10 cellular contexts compared by ENCODE assay signal in genomic region chr15:97745481-97746071, GRCh38.
A peak's percentile ranks its signal among the peaks of the same experiment; 100 is the strongest.
DNase-seq lines count a peak whose midpoint lies in the region; ATAC-seq and TF ChIP-seq lines count a peak whose summit lies in the region.
"Had no signal": no experiment of that assay in that cellular context is flagged by ENCODE, and none has a peak within 500 bp of the region (broad histone marks: within the 10 kb centered on the region; RNA-seq: fewer than 3 reads in every experiment).

No MANE protein-coding gene starts in this region.

- intact Hi-C loops in Calu3 (cut with micrococcal nuclease; ENCODE audit: unreplicated experiment) (loop anchor here (2.0 to 5.0 kb wide), 3 partner anchors 238 to 501 kb away; no protein-coding TSS in a partner anchor), PC-3 (cut with micrococcal nuclease) (no loop called here)

- H3K27me3 Mint-ChIP-seq in Calu3 (ENCODE audit: unreplicated experiment), result no peaks in the 10 kb centered on the region
- no peaks in the 10 kb centered on the region for H3K27me3 Mint-ChIP-seq in endodermal cell (ENCODE audit: insufficient read depth)

- POLR2A ChIA-PET in PC-3 (lab: Charles Lee; ENCODE audit: unreplicated experiment), result no interaction called here

- no peaks in the 10 kb centered on the region for H3F3A ChIP-seq in PC-3 (ENCODE audit: low read length, unreplicated experiment)

- H3K9me3 Mint-ChIP-seq in Calu3 (ENCODE audit: low read depth, unreplicated experiment) (no peaks in the 10 kb centered on the region), endodermal cell (no peaks in the 10 kb centered on the region)
- H3K9me3 Mint-ChIP-seq: T-helper 1 cell treated with Interleukin-12 subunit alpha and Interleukin-12 subunit beta and Interleukin-4 antibody, amounts not matched to agents 30 μg/mL and 1 μg/mL, for 36 hours had no signal

- no peaks in the 10 kb centered on the region for H3K4me1 ChIP-seq in PC-3 (ENCODE audit: insufficient read depth, low read length)
- no peaks in the 10 kb centered on the region for H3K4me1 ChIP-seq in endodermal cell (ENCODE audit: control insufficient read depth, insufficient read depth, low read length)

- 54% methylated on average over 5 to 8 of the region's 8 CpGs for WGBS in endodermal cell (ENCODE audit: insufficient coverage in 1 of 2, insufficient read length in 1 of 2), 2 experiments

- TF ChIP-seq CTCF in Calu3 (IDR thresholded peaks at IDR 0.05; ENCODE audit: unreplicated experiment), result peak; percentile 80
- peak; percentile 58 for TF ChIP-seq CTCF in PC-3 (conservative IDR thresholded peaks at IDR 0.05; ENCODE audit: low read depth, low read length)
- TF ChIP-seq CTCF in endodermal cell (conservative IDR thresholded peaks at IDR 0.05), result peak; percentile 85

- H3K27me3 ChIP-seq in PC-3 (ENCODE audit: low read length) (peaks cover 39% of the 10 kb centered on the region), endodermal cell (ENCODE audit: control insufficient read depth, insufficient read depth, low read length, poor library complexity, severe bottlenecking) (no peaks in the 10 kb centered on the region)

- no peak overlapping the region for H3K4me3 ChIP-seq in PC-3 (ENCODE audit: low read length)
- H3K4me3 ChIP-seq in endodermal cell (ENCODE audit: low read length), result no peak overlapping the region

- H3K36me3 ChIP-seq in PC-3 (ENCODE audit: low read depth, low read length) (no peaks in the 10 kb centered on the region), endodermal cell (ENCODE audit: control insufficient read depth, insufficient read depth, low read length) (no peaks in the 10 kb centered on the region)

- no peak overlapping the region for H3K4me2 ChIP-seq in PC-3 (ENCODE audit: low read length)

- H3K9ac ChIP-seq in PC-3 (ENCODE audit: low read length) (no peak overlapping the region), endodermal cell (ENCODE audit: extremely low read depth, low read length, poor library complexity, severe bottlenecking) (no peak overlapping the region)

- CTCF ChIA-PET in Calu3 (lab: Charles Lee), result interaction anchor here (0.9 kb wide), 1 partner anchor 500 kb away, joined by 6 read pairs; no protein-coding TSS in a partner anchor
- CTCF ChIA-PET in PC-3 (lab: Charles Lee), result no interaction called here

- H3K27ac Mint-ChIP-seq in Calu3 (ENCODE audit: unreplicated experiment), result no peak overlapping the region
- H3K27ac Mint-ChIP-seq in endodermal cell, result no peak overlapping the region
- H3K27ac Mint-ChIP-seq: naive B cell; T-helper 1 cell treated with Interleukin-12 subunit alpha and Interleukin-12 subunit beta and Interleukin-4 antibody, amounts not matched to agents 30 μg/mL and 1 μg/mL, for 36 hours had no signal

- no peak overlapping the region for H2AFZ ChIP-seq in PC-3 (ENCODE audit: low read length)

- no peak overlapping the region for H3K4me3 Mint-ChIP-seq in Calu3 (ENCODE audit: low read depth, unreplicated experiment)
- no peak overlapping the region for H3K4me3 Mint-ChIP-seq in endodermal cell
- H3K4me3 Mint-ChIP-seq: naive B cell; T-helper 1 cell treated with Interleukin-12 subunit alpha and Interleukin-12 subunit beta and Interleukin-4 antibody, amounts not matched to agents 30 μg/mL and 1 μg/mL, for 36 hours had no signal

- no peaks in the 10 kb centered on the region for H3K4me1 Mint-ChIP-seq in Calu3 (ENCODE audit: low read depth, unreplicated experiment)
- no peaks in the 10 kb centered on the region for H3K4me1 Mint-ChIP-seq in endodermal cell
- H3K4me1 Mint-ChIP-seq: naive B cell had no signal

- no peaks in the 10 kb centered on the region for H3K9me2 ChIP-seq in PC-3 (replicated peaks; ENCODE audit: low read length)

- DNase-seq in Calu3 (peak; percentile 80), PC-3 (peak; percentile 38), endodermal cell (peak; percentile 86), NCI-H2107 (lab: John Stamatoyannopoulos, UW) (no peak), occipital lobe (lab: John Stamatoyannopoulos, UW) (no peak)
- peak; percentile 45 for DNase-seq in stimulated activated CD4-positive, alpha-beta T cell treated with anti-CD3 and anti-CD28 coated beads, Interleukin-15, amount 100 ng/mL, for 24 hours
- DNase-seq: naive B cell had no signal

- BruUV-seq in Calu3 (replicated peaks; lab: Mats Ljungman, UMichigan) (no TSS peak), PC-3 (replicated peaks; lab: Mats Ljungman, UMichigan) (no TSS peak)

- no peaks in the 10 kb centered on the region for H4K20me1 ChIP-seq in PC-3 (ENCODE audit: low read length)

- H3K36me3 Mint-ChIP-seq in Calu3 (ENCODE audit: insufficient read depth, unreplicated experiment) (no peaks in the 10 kb centered on the region), endodermal cell (ENCODE audit: low read depth) (no peaks in the 10 kb centered on the region)
- H3K36me3 Mint-ChIP-seq: naive B cell had no signal

- H3K27ac ChIP-seq in PC-3 (ENCODE audit: low read length) (no peak overlapping the region), endodermal cell (ENCODE audit: low read depth, low read length) (no peak overlapping the region)

- H3K9me3 ChIP-seq in PC-3 (ENCODE audit: low read length) (no peaks in the 10 kb centered on the region), endodermal cell (ENCODE audit: control insufficient read depth, low read length) (no peaks in the 10 kb centered on the region)

- no peaks in the 10 kb centered on the region for H3K79me2 ChIP-seq in PC-3 (ENCODE audit: low read length)

- ATAC-seq in GM18870 (IDR thresholded peaks at IDR 0.05; ENCODE audit: unreplicated experiment) (peak; percentile 69), HG03095 (IDR thresholded peaks at IDR 0.05; ENCODE audit: unreplicated experiment) (peak; percentile 95), PC-3 (no peak)

Comparison
In these comparisons a context has a peak if more than half of its experiments do, and no peak if none do; other contexts are left out.
1. DNase-seq: peak in Calu3 (single experiment), PC-3 (single experiment), endodermal cell (single experiment) and stimulated activated CD4-positive, alpha-beta T cell treated with anti-CD3 and anti-CD28 coated beads, Interleukin-15, amount 100 ng/mL, for 24 hours (single experiment); none in NCI-H2107 (single experiment) and occipital lobe (single experiment).
2. Peak in every context shown above with its lines, with median percentiles within 50 percentile points of each other: CTCF ChIP-seq.